ENCODE assay signal across 1 cellular context in genomic region chr1:95072532-95073419, GRCh38.
TF ChIP-seq lines count a peak whose summit lies in the region.

Gene ALG14 (minus strand): TSS chr1:95072951. CDS start chr1:95072898, 53 bp downstream.

TF ChIP-seq in HEK293, 187 proteins besides CTCF, POLR2A, EP300 and RAD21 (continued from another document and continues in another):
- TF ChIP-seq ZBTB6 (tag by site-specific recombination; IDR thresholded peaks at IDR 0.05) (peak; percentile 47; the same call in 1 of the 2 replicates), SALL2 (tag by site-specific recombination; IDR thresholded peaks at IDR 0.05; ENCODE audit: borderline replicate concordance) (no peak), ZBTB26 (tag by site-specific recombination; optimal IDR thresholded peaks at IDR 0.05) (peak; percentile 38), ZBTB20 (tag by site-specific recombination; IDR thresholded peaks at IDR 0.05) (peak; percentile 79; the same call in 1 of the 2 replicates), ZNF777 (tag by site-specific recombination; IDR thresholded peaks at IDR 0.05; ENCODE audit: borderline replicate concordance) (peak; percentile 98), EGR2 (tag by site-specific recombination; IDR thresholded peaks at IDR 0.05; ENCODE audit: low read depth) (peak; percentile 54), ZFP69B (tag by site-specific recombination; IDR thresholded peaks at IDR 0.05) (peak; percentile 61; the same call in 1 of the 2 replicates), ZNF148 (tag by site-specific recombination; IDR thresholded peaks at IDR 0.05; ENCODE audit: borderline replicate concordance) (no peak), ZNF785 (tag by site-specific recombination; IDR thresholded peaks at IDR 0.05) (no peak), ZNF184 (tag by site-specific recombination; IDR thresholded peaks at IDR 0.05) (peak; percentile 45; the same call in 1 of the 2 replicates), ZNF692 (tag by site-specific recombination; IDR thresholded peaks at IDR 0.05) (peak; percentile 78), PRDM10 (tag by site-specific recombination; IDR thresholded peaks at IDR 0.05) (peak; percentile 78), ZNF23 (tag by site-specific recombination; IDR thresholded peaks at IDR 0.05; ENCODE audit: borderline replicate concordance) (no peak), ZNF138 (tag by site-specific recombination; IDR thresholded peaks at IDR 0.05; ENCODE audit: borderline replicate concordance) (no peak), OVOL3 (tag by site-specific recombination; IDR thresholded peaks at IDR 0.05) (no peak), ZNF221 (tag by site-specific recombination; IDR thresholded peaks at IDR 0.05; ENCODE audit: borderline replicate concordance) (no peak), KLF16 (tag by site-specific recombination; IDR thresholded peaks at IDR 0.05) (peak; percentile 55; the same call in 1 of the 2 replicates), ZNF561 (tag by site-specific recombination; IDR thresholded peaks at IDR 0.05; ENCODE audit: borderline replicate concordance) (peak; percentile 80), SP7 (tag by site-specific recombination; IDR thresholded peaks at IDR 0.05) (peak; percentile 70), ZNF211 (tag by site-specific recombination; IDR thresholded peaks at IDR 0.05; ENCODE audit: low read depth) (no peak), ZNF335 (tag by site-specific recombination; conservative IDR thresholded peaks at IDR 0.05) (peak; percentile 93), ZFP37 (tag by site-specific recombination; IDR thresholded peaks at IDR 0.05) (0 out of 2 replicates have a peak, but pooled peaks have one; percentile 75), SP2 (tag by site-specific recombination; IDR thresholded peaks at IDR 0.05) (peak; percentile 57), ZNF660 (tag by site-specific recombination; IDR thresholded peaks at IDR 0.05) (peak; percentile 82), ZSCAN30 (tag by site-specific recombination; IDR thresholded peaks at IDR 0.05) (peak; percentile 26; the same call in 1 of the 2 replicates), ZFHX2 (tag by site-specific recombination; conservative IDR thresholded peaks at IDR 0.05) (peak; percentile 67), INSM2 (tag by site-specific recombination; IDR thresholded peaks at IDR 0.05) (0 out of 2 replicates have a peak, but pooled peaks have one; percentile 17), HOXA7 (CRISPR knock-in tag; IDR thresholded peaks at IDR 0.05; ENCODE audit: borderline replicate concordance) (no peak), ELK4 (IDR thresholded peaks at IDR 0.05; ENCODE audit: borderline replicate concordance, low read depth, low read length) (peak; percentile 83; the same call in 1 of the 2 replicates), ZNF16 (tag by site-specific recombination; IDR thresholded peaks at IDR 0.05; ENCODE audit: low read depth) (no peak), TRIM28 (IDR thresholded peaks at IDR 0.05; ENCODE audit: borderline replicate concordance, low read length) (peak; percentile 98), ZNF26 (tag by site-specific recombination; IDR thresholded peaks at IDR 0.05) (no peak), MZF1 (tag by site-specific recombination; IDR thresholded peaks at IDR 0.05; ENCODE audit: borderline replicate concordance) (no peak), ZBTB44 (tag by site-specific recombination; IDR thresholded peaks at IDR 0.05) (0 out of 2 replicates have a peak, but pooled peaks have one; percentile 3), ZNF529 (tag by site-specific recombination; IDR thresholded peaks at IDR 0.05; ENCODE audit: insufficient replicate concordance) (no peak)
